18 cellular contexts compared by ENCODE assay signal in genomic region chr17:35148144-35148543, GRCh38. TPM values are rescaled to one million over a fixed set of nuclear protein-coding genes. Genes with fewer than 3 reads are reported as not detected.
DNase-seq lines count a peak whose midpoint lies in the region; ATAC-seq, FAIRE-seq and TF ChIP-seq lines count a peak whose summit lies in the region.
"Had no signal": no experiment of that assay in that cellular context is flagged by ENCODE, and none has a peak within 500 bp of the region (broad histone marks: within the 10 kb centered on the region; RNA-seq: fewer than 3 reads in every experiment).

No MANE protein-coding gene starts in this region.

- H3K27ac ChIP-seq in H1 (ENCODE audit: low read depth, low read length) = no peak overlapping the region
- H3K27ac ChIP-seq in trophoblast cell (ENCODE audit: low read depth, low read length) = no peak overlapping the region
- H3K27ac ChIP-seq in stomach = no peak overlapping the region

- no peak overlapping the region for H4K91ac ChIP-seq in H1 (replicated peaks; ENCODE audit: insufficient read length, low read length)
- no peak overlapping the region for H4K91ac ChIP-seq in trophoblast cell (ENCODE audit: low read depth, low read length)

- no peak for TF ChIP-seq RAD21 in H1 (IDR thresholded peaks at IDR 0.05 in 1 of 2, conservative IDR thresholded peaks at IDR 0.05 in 1 of 2; ENCODE audit: low read depth in 2 of 2, low read length in 2 of 2)

- peak; percentile 32 for ATAC-seq in left ventricle myocardium superior
- no peak for ATAC-seq in HG03521 (IDR thresholded peaks at IDR 0.05; ENCODE audit: unreplicated experiment)
- ATAC-seq in GM18502 (IDR thresholded peaks at IDR 0.05; ENCODE audit: poor library complexity, unreplicated experiment) = no peak
- no peak for ATAC-seq in HG03378 (IDR thresholded peaks at IDR 0.05; ENCODE audit: unreplicated experiment)

- H2AK5ac ChIP-seq in H1 (ENCODE audit: low read depth, low read length) = no peak overlapping the region
- no peak overlapping the region for H2AK5ac ChIP-seq in trophoblast cell (ENCODE audit: low read length)

- H3K4me1 ChIP-seq in H1 (replicated peaks in 1 of 4; ENCODE audit: control insufficient read depth in 3 of 4, insufficient read depth in 4 of 4, low read length in 3 of 4) = peaks cover 0 to 3% (median 1%) of the 10 kb centered on the region in 4 experiments; a peak in 2 of 7 replicates
- H3K4me1 ChIP-seq in trophoblast cell (ENCODE audit: control insufficient read depth in 1 of 2, insufficient read depth in 2 of 2, low read length in 2 of 2) = peaks cover 9 to 13% of the 10 kb centered on the region in 2 experiments
- no peaks in the 10 kb centered on the region for H3K4me1 ChIP-seq in stomach

- no peaks in the 10 kb centered on the region for H3K23me2 ChIP-seq in H1 (ENCODE audit: low read depth, low read length)

- H3K4me3 ChIP-seq in H1 (ENCODE audit: extremely low read depth in 1 of 4, insufficient read depth in 2 of 4, low read depth in 3 of 4, low read length in 4 of 4) = no peak overlapping the region
- no peak overlapping the region for H3K4me3 ChIP-seq in trophoblast cell (ENCODE audit: low read depth, low read length)
- no peak overlapping the region for H3K4me3 ChIP-seq in stomach

- H3K4me2 ChIP-seq in H1 (ENCODE audit: insufficient read depth in 1 of 2, low read depth in 2 of 2, low read length in 2 of 2) = no peak overlapping the region
- no peak overlapping the region for H3K4me2 ChIP-seq in trophoblast cell (ENCODE audit: low read length)

- H3K4ac ChIP-seq in H1 (replicated peaks; ENCODE audit: insufficient read length, low read depth, low read length) (no peak overlapping the region), trophoblast cell (ENCODE audit: low read depth, low read length) (no peak overlapping the region)

- no peak for FAIRE-seq in H1 (lab: Jason Lieb, UNC)

- H2BK120ac ChIP-seq in H1 (replicated peaks; ENCODE audit: low read depth, low read length) = no peak overlapping the region
- no peak overlapping the region for H2BK120ac ChIP-seq in trophoblast cell (ENCODE audit: insufficient read depth, low read length, poor library complexity)

- no peak overlapping the region for H3K18ac ChIP-seq in H1 (ENCODE audit: extremely low read depth, low read length)
- H3K18ac ChIP-seq in trophoblast cell (ENCODE audit: low read length) = no peak overlapping the region

- H4K20me1 ChIP-seq in H1 (replicated peaks in 1 of 2; ENCODE audit: control insufficient read depth in 1 of 2, insufficient read depth in 2 of 2, low read length in 2 of 2) = no peaks in the 10 kb centered on the region

- POLR2A ChIA-PET in H1 (lab: Charles Lee; ENCODE audit: partially characterized antibody) = interaction anchor here (1.4 to 2.6 kb wide), 2 partner anchors 11 to 14 kb away, joined by 4 to 10 read pairs; no protein-coding TSS in a partner anchor

- H3K9me3 ChIP-seq in H1 (ENCODE audit: insufficient read depth in 2 of 2, low read depth in 1 of 2, low read length in 1 of 2) (no peaks in the 10 kb centered on the region), trophoblast cell (ENCODE audit: insufficient read depth, low read depth, low read length) (peaks cover 4% of the 10 kb centered on the region), stomach (no peaks in the 10 kb centered on the region)

- TF ChIP-seq EP300 in H1 (IDR thresholded peaks at IDR 0.05; ENCODE audit: borderline replicate concordance in 1 of 2, low read depth in 2 of 2, low read length in 2 of 2) = no peak
- TF ChIP-seq EP300 in stomach (IDR thresholded peaks at IDR 0.05) = no peak

- TF ChIP-seq POLR2A in H1 (IDR thresholded peaks at IDR 0.05; ENCODE audit: control extremely low read depth in 1 of 2, low read depth in 2 of 2, low read length in 2 of 2) (no peak), stomach (IDR thresholded peaks at IDR 0.05) (no peak)

- no peak overlapping the region for H3K14ac ChIP-seq in H1 (ENCODE audit: insufficient read length)
- H3K14ac ChIP-seq in trophoblast cell (ENCODE audit: low read length) = no peak overlapping the region

- CTCF ChIA-PET in H1 (lab: Charles Lee; ENCODE audit: partially characterized antibody) = interaction anchor here (1.2 to 2.6 kb wide), 4 partner anchors 19 to 391 kb away, joined by 3 to 9 read pairs (median 3); no protein-coding TSS in a partner anchor

- no peak overlapping the region for H3K23ac ChIP-seq in H1 (ENCODE audit: insufficient read length)
- no peak overlapping the region for H3K23ac ChIP-seq in trophoblast cell (ENCODE audit: low read length)

- TF ChIP-seq CTCF in H1 (IDR thresholded peaks at IDR 0.05; ENCODE audit: control extremely low read depth in 1 of 3, insufficient read depth in 1 of 3, low read depth in 1 of 3, low read length in 3 of 3) (no peak), stomach (IDR thresholded peaks at IDR 0.05) (no peak)

- H4K5ac ChIP-seq in H1 (ENCODE audit: insufficient read length, low read depth, low read length) = no peak overlapping the region

- H2BK12ac ChIP-seq in H1 (ENCODE audit: low read depth, low read length) (peak overlapping the region; percentile 9; the same call in 1 of the 2 replicates), trophoblast cell (ENCODE audit: low read length) (no peak overlapping the region)

- H2AFZ ChIP-seq in H1 (ENCODE audit: low read length) = no peak overlapping the region
- H2AFZ ChIP-seq in trophoblast cell (ENCODE audit: insufficient read depth, low read length, poor library complexity) = no peak overlapping the region

- no peak overlapping the region for H4K12ac ChIP-seq in trophoblast cell (ENCODE audit: low read depth, low read length)

- intact Hi-C loops in left ventricle myocardium superior (cut with micrococcal nuclease) (no loop called here), stomach (cut with DNase I; ENCODE audit: low total_unique reads) (no loop called here)

- H3K9ac ChIP-seq in H1 (replicated peaks in 1 of 4; ENCODE audit: extremely low read depth in 1 of 4, low read depth in 3 of 4, low read length in 3 of 4) (no peak overlapping the region), trophoblast cell (ENCODE audit: low read length) (no peak overlapping the region)

- 89% methylated on average over 9 of the region's 9 CpGs; no CpG with 5 or more reads in 1 of the 2 experiments for WGBS in H1 (ENCODE audit: extremely low coverage in 1 of 2, insufficient coverage in 1 of 2, insufficient read length in 1 of 2, insufficient replicate concordance in 2 of 2, low coverage in 1 of 2, low lambda C conversion rate in 2 of 2, missing lambda C conversion rate in 1 of 2), 2 experiments
- no CpG with 5 or more reads among the region's 9 CpGs for WGBS in trophoblast cell (ENCODE audit: extremely low coverage, insufficient coverage, insufficient read length)
- WGBS in stomach, 5 donors = 54 to 75% (median 66%) methylated on average over 2 to 9 of the region's 9 CpGs

- H3K79me2 ChIP-seq in H1 (ENCODE audit: control insufficient read depth in 1 of 2, insufficient read depth in 2 of 2, low read length in 2 of 2) = no peaks in the 10 kb centered on the region
- no peaks in the 10 kb centered on the region for H3K79me2 ChIP-seq in trophoblast cell (ENCODE audit: control insufficient read depth, insufficient read depth, low read length, poor library complexity)

- H3K27me3 ChIP-seq in H1 (replicated peaks in 1 of 4; ENCODE audit: control insufficient read depth in 3 of 4, extremely low read depth in 1 of 4, insufficient read depth in 3 of 4, low read length in 3 of 4) (no peaks in the 10 kb centered on the region), trophoblast cell (ENCODE audit: insufficient read depth, low read length) (no peaks in the 10 kb centered on the region), stomach (peaks cover 0 to 8% (median 0%) of the 10 kb centered on the region in 3 donors)

- H3K79me1 ChIP-seq in H1 (ENCODE audit: low read depth, low read length) = no peaks in the 10 kb centered on the region
- no peaks in the 10 kb centered on the region for H3K79me1 ChIP-seq in trophoblast cell (ENCODE audit: low read length)

- no peak overlapping the region for H2BK15ac ChIP-seq in H1 (ENCODE audit: low read length)

- H4K8ac ChIP-seq in H1 (ENCODE audit: extremely low read depth, insufficient read depth, low read length) (no peak overlapping the region; the same call in 1 of the 2 replicates), trophoblast cell (ENCODE audit: low read depth, low read length) (no peak overlapping the region)

- H2BK5ac ChIP-seq in H1 (ENCODE audit: low read depth, low read length) (no peak overlapping the region), trophoblast cell (ENCODE audit: low read depth, low read length, poor library complexity) (no peak overlapping the region)

- peak; percentile 23 for DNase-seq in ELF-1 (ENCODE audit: low read depth, low spot score)
- DNase-seq in H1 (ENCODE audit: low read depth in 1 of 2, low spot score in 2 of 2) = no peak
- DNase-seq in left ventricle myocardium superior = no peak
- peak; percentile 23 to 63 for DNase-seq in trophoblast cell
- no peak for DNase-seq in stomach
- DNase-seq: C1 segment of cervical spinal cord, DMS 273 treated with DMSO at 0.1 percent for 48 hours, H9, NCI-H1436, NCI-H2081, NCI-H524 had no signal

- H3K36me3 ChIP-seq in H1 (ENCODE audit: control insufficient read depth in 2 of 4, insufficient read depth in 4 of 4, low read length in 3 of 4) (no peaks in the 10 kb centered on the region), trophoblast cell (ENCODE audit: control insufficient read depth in 1 of 2, insufficient read depth in 2 of 2, low read length in 2 of 2) (no peaks in the 10 kb centered on the region), stomach (no peaks in the 10 kb centered on the region)

- H2BK20ac ChIP-seq in H1 (ENCODE audit: low read length) = 0 out of 2 replicates have a peak overlapping the region, but pooled peaks have one; percentile 61

- H3K56ac ChIP-seq in H1 (replicated peaks; ENCODE audit: insufficient read length, low read depth, low read length) = no peak overlapping the region

RNA-seq across cellular contexts. Expression of gene UNC45B, which starts 0.5 kb away (rescaled TPM):
- total RNA-seq in H1 (2021; fragmentation: NEBNext Ultra II Directional; extraction: Animal tissue kit (Norgen Biotek cat#: 25700)) = 0.15 and 0.23 TPM in 2 replicates
- polyA plus RNA-seq in H1 (2011; rRNA removed) (0.06 and 0.11 TPM in 2 replicates), stomach (under 1 TPM; 0.05 to 0.15 (median 0.06) TPM)
- 0.09 TPM for polyA plus RNA-seq in H1 (2011; cell fraction: cytosol; rRNA removed)
- polyA plus RNA-seq in H1 (2011; cell fraction: nucleus; rRNA removed) = 0.19 TPM
- polyA plus RNA-seq in H1 (2012, experiment 1 of 2) = 0.10 to 0.25 TPM (median 0.13 TPM) in 4 replicates
- not detected for polyA plus RNA-seq in H1 (2012, experiment 2 of 2)
- polyA plus RNA-seq in H1 (2013, experiment 1 of 2) = 0.02 TPM
- 0.04 TPM for polyA plus RNA-seq in H1 (2013, experiment 2 of 2)
- 0.12 and 0.19 TPM in 2 replicates for polyA minus RNA-seq in H1 (2011; rRNA and poly(A)+ RNA removed)
- polyA minus RNA-seq in H1 (2011; cell fraction: cytosol; rRNA and poly(A)+ RNA removed) = not detected
- polyA minus RNA-seq in H1 (2011; cell fraction: nucleus; rRNA and poly(A)+ RNA removed) = not detected
- total RNA-seq in left ventricle myocardium superior (243 TPM), stomach (1 to 10 TPM in 2 of 5 donors, under 1 TPM in 1, not detected in 2; 0.45 to 1.8 (median 1.5) TPM)
- polyA plus RNA-seq in trophoblast cell (2013) = 0.05 and 0.11 TPM in 2 replicates
- total RNA-seq: A172, Daoy, HT-29, RPMI7951 had no signal

RNA-seq across cellular contexts. Expression of gene NLE1, which starts 6.0 kb away (rescaled TPM):
- 50.1 and 51.5 TPM in 2 replicates for total RNA-seq in H1 (2021; fragmentation: NEBNext Ultra II Directional; extraction: Animal tissue kit (Norgen Biotek cat#: 25700))
- polyA plus RNA-seq in H1 (2011; rRNA removed) = 50.4 and 67.7 TPM in 2 replicates
- polyA plus RNA-seq in H1 (2011; cell fraction: cytosol; rRNA removed) = 62.4 TPM
- 85.8 TPM for polyA plus RNA-seq in H1 (2011; cell fraction: nucleus; rRNA removed)
- 33.3 to 45.0 TPM (median 40.7 TPM) in 4 replicates for polyA plus RNA-seq in H1 (2012, experiment 1 of 2)
- 46.0 TPM for polyA plus RNA-seq in H1 (2012, experiment 2 of 2)
- 28.5 TPM for polyA plus RNA-seq in H1 (2013, experiment 1 of 2)
- polyA plus RNA-seq in H1 (2013, experiment 2 of 2) = 25.9 TPM
- polyA minus RNA-seq in H1 (2011; rRNA and poly(A)+ RNA removed) = 58.1 and 72.0 TPM in 2 replicates
- 38.5 TPM for polyA minus RNA-seq in H1 (2011; cell fraction: cytosol; rRNA and poly(A)+ RNA removed)
- polyA minus RNA-seq in H1 (2011; cell fraction: nucleus; rRNA and poly(A)+ RNA removed) = 61.1 TPM
- total RNA-seq in left ventricle myocardium superior = 4.5 TPM
- 5.6 and 5.9 TPM in 2 replicates for polyA plus RNA-seq in trophoblast cell (2013)
- total RNA-seq in stomach = 100 to 1,000 TPM in 1 of 5 donors, 10 to 100 TPM in 1, 1 to 10 TPM in 2, not detected in 1; 7.7 to 208 (median 19.2) TPM
- polyA plus RNA-seq in stomach = 1 to 10 TPM; 6.2 to 9.2 (median 6.4) TPM

RNA-seq across cellular contexts. Expression of gene FNDC8, which starts 26.7 kb away (rescaled TPM):
- total RNA-seq in H1 (2021; fragmentation: NEBNext Ultra II Directional; extraction: Animal tissue kit (Norgen Biotek cat#: 25700)) = not detected in 2 replicates
- polyA plus RNA-seq in H1 (2011; rRNA removed) (not detected in 2 replicates), stomach (not detected)
- not detected for polyA plus RNA-seq in H1 (2011; cell fraction: cytosol; rRNA removed)
- polyA plus RNA-seq in H1 (2011; cell fraction: nucleus; rRNA removed) = not detected
- polyA plus RNA-seq in H1 (2012, experiment 1 of 2) = 0.29 TPM in 1 of 4 replicates, not detected in the others
- polyA plus RNA-seq in H1 (2012, experiment 2 of 2) = not detected
- not detected for polyA plus RNA-seq in H1 (2013, experiment 1 of 2)
- not detected for polyA plus RNA-seq in H1 (2013, experiment 2 of 2)
- not detected in 2 replicates for polyA minus RNA-seq in H1 (2011; rRNA and poly(A)+ RNA removed)
- polyA minus RNA-seq in H1 (2011; cell fraction: cytosol; rRNA and poly(A)+ RNA removed) = not detected
- polyA minus RNA-seq in H1 (2011; cell fraction: nucleus; rRNA and poly(A)+ RNA removed) = not detected
- total RNA-seq in left ventricle myocardium superior (not detected), stomach (not detected)
- polyA plus RNA-seq in trophoblast cell (2013) = not detected in 2 replicates
- total RNA-seq: A172, Daoy, H9, HT-29, RPMI7951 had no signal

RNA-seq across cellular contexts. Expression of gene RAD51D, which starts 28.5 kb away (rescaled TPM):
- total RNA-seq in H1 (2021; fragmentation: NEBNext Ultra II Directional; extraction: Animal tissue kit (Norgen Biotek cat#: 25700)) = 12.9 and 13.7 TPM in 2 replicates
- 9.2 and 10.2 TPM in 2 replicates for polyA plus RNA-seq in H1 (2011; rRNA removed)
- polyA plus RNA-seq in H1 (2011; cell fraction: cytosol; rRNA removed) = 10.3 TPM
- 15.0 TPM for polyA plus RNA-seq in H1 (2011; cell fraction: nucleus; rRNA removed)
- 9.7 to 13.1 TPM (median 11.8 TPM) in 4 replicates for polyA plus RNA-seq in H1 (2012, experiment 1 of 2)
- polyA plus RNA-seq in H1 (2012, experiment 2 of 2) = 8.7 TPM
- polyA plus RNA-seq in H1 (2013, experiment 1 of 2) = 6.7 TPM
- 6.4 TPM for polyA plus RNA-seq in H1 (2013, experiment 2 of 2)
- 15.8 and 17.3 TPM in 2 replicates for polyA minus RNA-seq in H1 (2011; rRNA and poly(A)+ RNA removed)
- polyA minus RNA-seq in H1 (2011; cell fraction: cytosol; rRNA and poly(A)+ RNA removed) = 6.9 TPM
- 18.8 TPM for polyA minus RNA-seq in H1 (2011; cell fraction: nucleus; rRNA and poly(A)+ RNA removed)
- total RNA-seq in left ventricle myocardium superior = 6.4 TPM
- 5.0 and 5.4 TPM in 2 replicates for polyA plus RNA-seq in trophoblast cell (2013)
- 10 to 100 TPM in 1 of 5 donors, 1 to 10 TPM in 4; 2.2 to 31.5 (median 3.5) TPM for total RNA-seq in stomach
- polyA plus RNA-seq in stomach = 1 to 10 TPM; 2.9 to 5.0 (median 3.1) TPM

RNA-seq across cellular contexts. Expression of gene SLC35G3, which starts 46.0 kb away (rescaled TPM):
- not detected in 2 replicates for total RNA-seq in H1 (2021; fragmentation: NEBNext Ultra II Directional; extraction: Animal tissue kit (Norgen Biotek cat#: 25700))
- polyA plus RNA-seq in H1 (2011; rRNA removed) = not detected in 2 replicates
- polyA plus RNA-seq in H1 (2011; cell fraction: cytosol; rRNA removed) = not detected
- not detected for polyA plus RNA-seq in H1 (2011; cell fraction: nucleus; rRNA removed)
- polyA plus RNA-seq in H1 (2012, experiment 1 of 2) = not detected in 4 replicates
- polyA plus RNA-seq in H1 (2012, experiment 2 of 2) = not detected
- polyA plus RNA-seq in H1 (2013, experiment 1 of 2) = not detected
- not detected for polyA plus RNA-seq in H1 (2013, experiment 2 of 2)
- polyA minus RNA-seq in H1 (2011; rRNA and poly(A)+ RNA removed) = not detected in 2 replicates
- polyA minus RNA-seq in H1 (2011; cell fraction: cytosol; rRNA and poly(A)+ RNA removed) = not detected
- polyA minus RNA-seq in H1 (2011; cell fraction: nucleus; rRNA and poly(A)+ RNA removed) = not detected
- total RNA-seq in left ventricle myocardium superior = not detected
- polyA plus RNA-seq in trophoblast cell (2013) = not detected in 2 replicates
- not detected for total RNA-seq in stomach
- under 1 TPM in 1 of 3 donors, not detected in 2; 0.12 TPM for polyA plus RNA-seq in stomach
- total RNA-seq: A172, Daoy, H9, HT-29, RPMI7951 had no signal

Comparison
In these comparisons a context has a peak if more than half of its experiments do, and no peak if none do; other contexts are left out.
1. DNase-seq: peak in ELF-1 (single experiment) and trophoblast cell (2 of 2); none in H1 (0 of 2), left ventricle myocardium superior (single experiment) and stomach (single experiment).
2. RNA of gene UNC45B, which starts 0.5 kb away (total RNA-seq): 243 TPM in left ventricle myocardium superior (single experiment); 0.45 to 1.8 TPM in stomach and 0.15 to 0.23 TPM in H1; every median in the first group is over 10 times any median in the second.